Comparison of ENCODE assay signal across 7 cellular contexts in the genomic region with DNA sequence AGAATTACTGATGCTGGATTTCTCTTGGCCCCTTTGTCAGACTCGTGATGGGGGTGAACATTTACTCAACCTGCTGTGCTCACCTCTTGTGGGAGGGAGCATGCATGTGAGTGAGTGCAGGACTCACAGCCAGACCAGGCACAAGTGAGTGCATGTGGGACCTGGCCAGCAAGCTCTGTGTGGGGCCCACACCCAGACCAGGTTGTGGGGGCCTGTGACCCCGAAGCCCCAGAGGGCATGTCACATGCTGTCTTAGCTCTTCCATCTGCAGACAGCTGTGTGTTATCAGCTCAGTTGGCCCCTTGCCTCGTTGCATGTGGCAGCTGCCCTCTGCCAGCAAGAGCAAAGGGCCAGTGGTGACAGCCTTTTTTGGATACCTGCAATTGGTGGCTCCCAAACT.
"Had no signal": no experiment of that assay in that cellular context is flagged by ENCODE, and none has a peak within 500 bp of the region (broad histone marks: within the 10 kb centered on the region; RNA-seq: fewer than 3 reads in every experiment).

No MANE protein-coding gene starts in this region.

- H3K27ac ChIP-seq: GM23248, HL-60 had no signal

- H3K4me3 ChIP-seq: GM23248 had no signal

- ATAC-seq: HepG2 had no signal

- H3K9ac ChIP-seq: GM23248 had no signal

- DNase-seq: GM23248, GOT3, H7, HCEC 1CT, KBM-7 had no signal

- H2AFZ ChIP-seq: GM23248 had no signal
